ENCODE assay signal across 1 cellular context in the genomic region with DNA sequence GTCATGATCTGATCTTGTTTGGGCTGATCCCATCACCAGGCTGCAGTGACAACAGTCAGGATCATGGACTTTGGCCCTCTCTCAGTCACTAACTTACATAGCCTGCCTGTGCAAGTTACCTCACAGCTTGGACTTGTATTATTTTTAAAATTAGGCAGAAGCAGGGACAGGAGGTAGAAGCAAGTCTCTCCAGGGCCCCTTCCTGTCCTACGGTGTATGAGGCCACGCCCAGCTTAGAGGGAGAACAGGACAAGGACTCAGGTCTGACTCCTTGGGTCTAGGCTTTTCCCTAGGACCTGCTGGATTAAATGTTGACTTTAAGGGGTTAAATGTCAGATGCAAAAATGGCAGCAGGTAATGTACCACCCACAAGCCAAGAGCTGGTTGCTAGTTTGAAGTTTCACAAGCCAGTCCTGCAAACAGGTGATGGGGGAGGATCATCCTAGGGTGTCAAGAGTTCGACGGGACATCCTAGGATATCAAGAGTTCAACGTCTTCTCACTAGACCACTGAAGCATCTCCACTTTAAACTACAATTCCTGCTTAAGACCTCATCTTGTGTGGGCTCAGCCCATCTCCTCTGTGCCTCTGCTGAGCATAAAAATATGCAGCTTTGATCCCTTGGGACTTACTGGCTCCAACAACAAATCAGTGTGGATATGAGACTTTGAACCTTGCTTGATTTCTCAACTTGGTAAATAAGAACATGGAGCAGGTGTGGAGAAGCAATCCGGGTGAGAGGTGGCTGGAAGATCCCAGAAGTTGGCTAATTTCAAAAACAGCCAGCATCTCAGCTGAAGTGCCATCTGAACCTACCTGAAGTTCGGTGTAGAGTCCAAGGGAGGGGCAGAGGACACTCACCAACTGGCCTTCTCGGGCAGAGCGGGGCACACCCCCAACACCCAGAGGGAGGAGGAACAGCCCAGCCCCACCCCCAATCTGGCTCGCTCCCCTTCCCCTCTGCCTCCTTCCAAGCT.
TF ChIP-seq lines count a peak whose summit lies in the region.

No MANE protein-coding gene starts in this region.

TF ChIP-seq in HepG2, 621 proteins besides CTCF, POLR2A, EP300 and RAD21 (continued from another document and continues in another):
- TF ChIP-seq ZNF142 (CRISPR knock-in tag; IDR thresholded peaks at IDR 0.05), result peak; percentile 73; the same call in 1 of the 2 replicates
- TF ChIP-seq ZNF660 (CRISPR knock-in tag; IDR thresholded peaks at IDR 0.05; ENCODE audit: borderline replicate concordance, low read depth), result no peak
- no peak; the same call in 1 of the 2 replicates for TF ChIP-seq ZFP37 (CRISPR knock-in tag; IDR thresholded peaks at IDR 0.05; ENCODE audit: borderline replicate concordance)
- TF ChIP-seq ZNF3 (CRISPR knock-in tag; IDR thresholded peaks at IDR 0.05), result no peak
- no peak for TF ChIP-seq ZFP82 (CRISPR knock-in tag; IDR thresholded peaks at IDR 0.05; ENCODE audit: borderline replicate concordance)
- peak; percentile 72 for TF ChIP-seq ZNF614 (CRISPR knock-in tag; IDR thresholded peaks at IDR 0.05; ENCODE audit: borderline replicate concordance)
- TF ChIP-seq, protein P1, sequence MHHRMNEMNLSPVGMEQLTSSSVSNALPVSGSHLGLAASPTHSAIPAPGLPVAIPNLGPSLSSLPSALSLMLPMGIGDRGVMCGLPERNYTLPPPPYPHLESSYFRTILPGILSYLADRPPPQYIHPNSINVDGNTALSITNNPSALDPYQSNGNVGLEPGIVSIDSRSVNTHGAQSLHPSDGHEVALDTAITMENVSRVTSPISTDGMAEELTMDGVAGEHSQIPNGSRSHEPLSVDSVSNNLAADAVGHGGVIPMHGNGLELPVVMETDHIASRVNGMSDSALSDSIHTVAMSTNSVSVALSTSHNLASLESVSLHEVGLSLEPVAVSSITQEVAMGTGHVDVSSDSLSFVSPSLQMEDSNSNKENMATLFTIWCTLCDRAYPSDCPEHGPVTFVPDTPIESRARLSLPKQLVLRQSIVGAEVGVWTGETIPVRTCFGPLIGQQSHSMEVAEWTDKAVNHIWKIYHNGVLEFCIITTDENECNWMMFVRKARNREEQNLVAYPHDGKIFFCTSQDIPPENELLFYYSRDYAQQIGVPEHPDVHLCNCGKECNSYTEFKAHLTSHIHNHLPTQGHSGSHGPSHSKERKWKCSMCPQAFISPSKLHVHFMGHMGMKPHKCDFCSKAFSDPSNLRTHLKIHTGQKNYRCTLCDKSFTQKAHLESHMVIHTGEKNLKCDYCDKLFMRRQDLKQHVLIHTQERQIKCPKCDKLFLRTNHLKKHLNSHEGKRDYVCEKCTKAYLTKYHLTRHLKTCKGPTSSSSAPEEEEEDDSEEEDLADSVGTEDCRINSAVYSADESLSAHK (CRISPR knock-in tag; IDR thresholded peaks at IDR 0.05; ENCODE audit: borderline replicate concordance), result no peak
- TF ChIP-seq ZNF468 (CRISPR knock-in tag; IDR thresholded peaks at IDR 0.05), result no peak
- peak; percentile 86 for TF ChIP-seq ZNF564 (CRISPR knock-in tag; IDR thresholded peaks at IDR 0.05)
- peak; percentile 53 for TF ChIP-seq NFKBIZ (CRISPR knock-in tag; IDR thresholded peaks at IDR 0.05)
- TF ChIP-seq ARNT (IDR thresholded peaks at IDR 0.05), result no peak
- no peak for TF ChIP-seq SNAPC5 (CRISPR knock-in tag; IDR thresholded peaks at IDR 0.05; ENCODE audit: borderline replicate concordance)
- 0 out of 2 replicates have a peak, but pooled peaks have one; percentile 38 for TF ChIP-seq SIN3B (IDR thresholded peaks at IDR 0.05; ENCODE audit: low read length)
- TF ChIP-seq ZNF430 (CRISPR knock-in tag; IDR thresholded peaks at IDR 0.05), result peak; percentile 71
- TF ChIP-seq ATRX (CRISPR knock-in tag; IDR thresholded peaks at IDR 0.05; ENCODE audit: borderline replicate concordance), result no peak
- TF ChIP-seq ZNF33A (CRISPR knock-in tag; IDR thresholded peaks at IDR 0.05; ENCODE audit: borderline replicate concordance), result peak; percentile 20; the same call in 1 of the 2 replicates
- TF ChIP-seq, protein P2, sequence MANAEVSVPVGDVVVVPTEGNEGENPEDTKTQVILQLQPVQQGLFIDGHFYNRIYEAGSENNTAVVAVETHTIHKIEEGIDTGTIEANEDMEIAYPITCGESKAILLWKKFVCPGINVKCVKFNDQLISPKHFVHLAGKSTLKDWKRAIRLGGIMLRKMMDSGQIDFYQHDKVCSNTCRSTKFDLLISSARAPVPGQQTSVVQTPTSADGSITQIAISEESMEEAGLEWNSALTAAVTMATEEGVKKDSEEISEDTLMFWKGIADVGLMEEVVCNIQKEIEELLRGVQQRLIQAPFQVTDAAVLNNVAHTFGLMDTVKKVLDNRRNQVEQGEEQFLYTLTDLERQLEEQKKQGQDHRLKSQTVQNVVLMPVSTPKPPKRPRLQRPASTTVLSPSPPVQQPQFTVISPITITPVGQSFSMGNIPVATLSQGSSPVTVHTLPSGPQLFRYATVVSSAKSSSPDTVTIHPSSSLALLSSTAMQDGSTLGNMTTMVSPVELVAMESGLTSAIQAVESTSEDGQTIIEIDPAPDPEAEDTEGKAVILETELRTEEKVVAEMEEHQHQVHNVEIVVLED (CRISPR knock-in tag; IDR thresholded peaks at IDR 0.05; ENCODE audit: borderline replicate concordance), result 0 out of 2 replicates have a peak, but pooled peaks have one; percentile 13
- TF ChIP-seq ZBTB33 (CRISPR knock-in tag; IDR thresholded peaks at IDR 0.05), result 0 out of 2 replicates have a peak, but pooled peaks have one; percentile 20
- no peak for TF ChIP-seq ZXDC (CRISPR knock-in tag; IDR thresholded peaks at IDR 0.05)
- no peak for TF ChIP-seq ZNF235 (CRISPR knock-in tag; IDR thresholded peaks at IDR 0.05; ENCODE audit: borderline replicate concordance)
- TF ChIP-seq ZNF274 (CRISPR knock-in tag; IDR thresholded peaks at IDR 0.05), result 0 out of 2 replicates have a peak, but pooled peaks have one; percentile 36
- no peak for TF ChIP-seq HCFC1 (IDR thresholded peaks at IDR 0.05; ENCODE audit: low read depth, low read length)
- peak; percentile 92 for TF ChIP-seq ZSCAN29 (CRISPR knock-in tag; conservative IDR thresholded peaks at IDR 0.05)
- TF ChIP-seq SKI (IDR thresholded peaks at IDR 0.05; ENCODE audit: partially characterized antibody), result peak; percentile 68
- 0 out of 2 replicates have a peak, but pooled peaks have one; percentile 38 for TF ChIP-seq ELF4 (CRISPR knock-in tag; IDR thresholded peaks at IDR 0.05; ENCODE audit: borderline replicate concordance)
- TF ChIP-seq ZFP36 (IDR thresholded peaks at IDR 0.05; ENCODE audit: borderline replicate concordance, low read depth, low read length, partially characterized antibody), result no peak
- TF ChIP-seq GZF1 (CRISPR knock-in tag; IDR thresholded peaks at IDR 0.05), result no peak
- TF ChIP-seq KLF6 (CRISPR knock-in tag; IDR thresholded peaks at IDR 0.05), result no peak; the same call in 1 of the 2 replicates
- peak; percentile 92; the same call in 1 of the 2 replicates for TF ChIP-seq WIZ (CRISPR knock-in tag; IDR thresholded peaks at IDR 0.05)
- TF ChIP-seq, protein P3, sequence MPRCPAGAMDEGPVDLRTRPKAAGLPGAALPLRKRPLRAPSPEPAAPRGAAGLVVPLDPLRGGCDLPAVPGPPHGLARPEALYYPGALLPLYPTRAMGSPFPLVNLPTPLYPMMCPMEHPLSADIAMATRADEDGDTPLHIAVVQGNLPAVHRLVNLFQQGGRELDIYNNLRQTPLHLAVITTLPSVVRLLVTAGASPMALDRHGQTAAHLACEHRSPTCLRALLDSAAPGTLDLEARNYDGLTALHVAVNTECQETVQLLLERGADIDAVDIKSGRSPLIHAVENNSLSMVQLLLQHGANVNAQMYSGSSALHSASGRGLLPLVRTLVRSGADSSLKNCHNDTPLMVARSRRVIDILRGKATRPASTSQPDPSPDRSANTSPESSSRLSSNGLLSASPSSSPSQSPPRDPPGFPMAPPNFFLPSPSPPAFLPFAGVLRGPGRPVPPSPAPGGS (CRISPR knock-in tag; IDR thresholded peaks at IDR 0.05), result no peak; the same call in 1 of the 2 replicates
- peak; percentile 59 for TF ChIP-seq NR2C2 (CRISPR knock-in tag; IDR thresholded peaks at IDR 0.05; ENCODE audit: borderline replicate concordance)
- TF ChIP-seq, protein P4, sequence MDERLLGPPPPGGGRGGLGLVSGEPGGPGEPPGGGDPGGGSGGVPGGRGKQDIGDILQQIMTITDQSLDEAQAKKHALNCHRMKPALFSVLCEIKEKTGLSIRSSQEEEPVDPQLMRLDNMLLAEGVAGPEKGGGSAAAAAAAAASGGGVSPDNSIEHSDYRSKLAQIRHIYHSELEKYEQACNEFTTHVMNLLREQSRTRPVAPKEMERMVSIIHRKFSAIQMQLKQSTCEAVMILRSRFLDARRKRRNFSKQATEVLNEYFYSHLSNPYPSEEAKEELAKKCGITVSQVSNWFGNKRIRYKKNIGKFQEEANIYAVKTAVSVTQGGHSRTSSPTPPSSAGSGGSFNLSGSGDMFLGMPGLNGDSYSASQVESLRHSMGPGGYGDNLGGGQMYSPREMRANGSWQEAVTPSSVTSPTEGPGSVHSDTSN (CRISPR knock-in tag; IDR thresholded peaks at IDR 0.05), result no peak; the same call in 1 of the 2 replicates
- TF ChIP-seq CBX2 (IDR thresholded peaks at IDR 0.05; ENCODE audit: low read depth, low read length), result no peak
- TF ChIP-seq CBX2 (CRISPR knock-in tag; IDR thresholded peaks at IDR 0.05; ENCODE audit: low read depth), result no peak
- 0 out of 2 replicates have a peak, but pooled peaks have one; percentile 17 for TF ChIP-seq IRF9 (CRISPR knock-in tag; IDR thresholded peaks at IDR 0.05; ENCODE audit: borderline replicate concordance)
